8 cellular contexts compared by ENCODE assay signal in the genomic region with DNA sequence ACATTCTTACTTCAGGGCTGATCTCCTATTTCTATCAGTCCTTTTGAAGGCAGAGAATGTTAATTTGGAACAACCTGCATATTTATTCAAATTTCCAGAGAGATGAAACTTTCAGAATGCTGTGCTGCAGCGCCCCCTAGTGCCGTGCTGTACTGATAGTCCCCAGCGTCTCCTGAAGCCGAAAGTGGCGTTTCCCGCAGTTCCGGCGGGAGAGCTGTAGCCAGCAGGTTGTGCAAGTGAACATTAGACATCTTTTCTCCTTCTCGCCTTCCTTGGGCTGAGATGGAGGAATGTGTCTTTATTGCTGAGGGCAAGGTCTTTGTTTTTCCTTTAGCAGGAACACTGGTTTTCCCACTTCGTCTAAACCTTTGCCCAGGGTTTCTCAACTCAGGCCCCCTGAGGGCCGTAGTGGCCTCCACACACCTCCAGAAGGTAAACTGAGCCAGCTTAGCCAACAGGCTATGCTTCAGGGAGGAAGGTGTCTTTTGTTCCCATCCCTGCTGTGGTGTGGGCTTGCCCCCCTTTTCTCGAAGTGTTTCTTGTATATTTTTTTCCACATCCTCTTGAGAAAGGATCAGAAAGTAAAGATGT. TPM values are rescaled to one million over a fixed set of nuclear protein-coding genes. Genes with fewer than 3 reads are reported as not detected.
DNase-seq lines count a peak whose midpoint lies in the region; ATAC-seq and TF ChIP-seq lines count a peak whose summit lies in the region.

No MANE protein-coding gene starts in this region.

- H3K27me3 ChIP-seq in liver (ENCODE audit: control insufficient read depth in 4 of 4, insufficient read depth in 4 of 4, low read length in 3 of 4): no peaks in the 10 kb centered on the region

- no peak overlapping the region for H3K27ac ChIP-seq in liver (ENCODE audit: low read depth in 1 of 2, low read length in 2 of 2)

- no peaks in the 10 kb centered on the region for H3K36me3 ChIP-seq in liver (ENCODE audit: control insufficient read depth in 4 of 4, insufficient read depth in 3 of 4, low read depth in 1 of 4, low read length in 3 of 4)

- H3K9me3 ChIP-seq in liver (ENCODE audit: control insufficient read depth in 4 of 4, low read length in 3 of 4): no peaks in the 10 kb centered on the region

- H3K9ac ChIP-seq in liver (ENCODE audit: low read depth in 1 of 2, low read length in 2 of 2): peak overlapping the region in 1 of 2 donors; percentile 42

- peak; percentile 97 to 98 for TF ChIP-seq RAD21 in liver (IDR thresholded peaks at IDR 0.05)

- ATAC-seq in HG02759 (IDR thresholded peaks at IDR 0.05; ENCODE audit: unreplicated experiment) (peak; percentile 38), HG02571 (IDR thresholded peaks at IDR 0.05; ENCODE audit: unreplicated experiment) (no peak)

- DNase-seq in DMS79 (lab: John Stamatoyannopoulos, UW) (peak; percentile 15), NCI-H526 treated with DMSO at 0.1 percent for 48 hours (lab: John Stamatoyannopoulos, UW) (peak; percentile 85), dermis microvascular lymphatic vessel endothelial cell (ENCODE audit: low read depth in 2 of 2) (peak; percentile 57 to 82)
- peak; percentile 80 to 87 for DNase-seq in activated CD4-positive, alpha-beta T cell treated with anti-CD3 and anti-CD28 coated beads, Interleukin-2, amount 50 U/mL, for 4 hours
- peak; percentile 83 to 86 for DNase-seq in stimulated activated CD4-positive, alpha-beta T cell treated with anti-CD3 and anti-CD28 coated beads, Interleukin-2, amount 100 ng/mL, for 48 hours

- H3K4me1 ChIP-seq in liver (ENCODE audit: control insufficient read depth in 4 of 4, insufficient read depth in 4 of 4, low read length in 3 of 4): peaks cover 7 to 28% (median 24%) of the 10 kb centered on the region in 4 donors

- 10% methylated on average over 12 of the region's 12 CpGs for WGBS in liver

- H3K4me3 ChIP-seq in liver (ENCODE audit: low read depth in 1 of 3, low read length in 3 of 3): no peak overlapping the region

- TF ChIP-seq CTCF in liver (IDR thresholded peaks at IDR 0.05; ENCODE audit: low read depth, low read length, missing input control): peak; percentile 90

TF ChIP-seq in liver, 16 proteins besides CTCF, POLR2A, EP300 and RAD21:
- TF ChIP-seq ZBTB33 (IDR thresholded peaks at IDR 0.05): no peak
- peak in 1 of 2 donors; percentile 10 for TF ChIP-seq GABPA (IDR thresholded peaks at IDR 0.05 in 1 of 2, conservative IDR thresholded peaks at IDR 0.05 in 1 of 2)
TF ChIP-seq in liver: peak in this region for 1.

RNA-seq across cellular contexts. Expression of gene USP10, which starts 26.4 kb away (rescaled TPM):
- total RNA-seq in dermis microvascular lymphatic vessel endothelial cell: 36.6 and 52.1 TPM in 2 replicates
- 10 to 100 TPM; 40.8 to 43.3 TPM for total RNA-seq in liver
- 10 to 100 TPM; 28.2 to 46.1 TPM for polyA plus RNA-seq in liver

Comparison
In these comparisons a context has a peak if more than half of its experiments do, and no peak if none do; other contexts are left out.
1. DNase-seq: peak in every context shown above with its lines; median percentile 85 in NCI-H526 treated with DMSO at 0.1 percent for 48 hours; 84 in stimulated activated CD4-positive, alpha-beta T cell treated with anti-CD3 and anti-CD28 coated beads, Interleukin-2, amount 100 ng/mL, for 48 hours; 84 in activated CD4-positive, alpha-beta T cell treated with anti-CD3 and anti-CD28 coated beads, Interleukin-2, amount 50 U/mL, for 4 hours; 70 in dermis microvascular lymphatic vessel endothelial cell; 15 in DMS79.